1 cellular context compared by ENCODE assay signal in genomic region chr3:12746419-12746818, GRCh38.
TF ChIP-seq lines count a peak whose summit lies in the region.

No MANE protein-coding gene starts in this region.

TF ChIP-seq in H1, 55 proteins besides CTCF, POLR2A, EP300 and RAD21:
- TF ChIP-seq EGR1 (IDR thresholded peaks at IDR 0.05; ENCODE audit: borderline replicate concordance, low read depth, low read length) (no peak), JUND (IDR thresholded peaks at IDR 0.05; ENCODE audit: low read length) (no peak), GABPA (IDR thresholded peaks at IDR 0.05; ENCODE audit: borderline replicate concordance, insufficient read depth, low read length) (no peak), POLR2AphosphoS5 (IDR thresholded peaks at IDR 0.05; ENCODE audit: low read depth, low read length) (no peak), TAF7 (optimal IDR thresholded peaks at IDR 0.05; ENCODE audit: borderline replicate concordance, low read depth, low read length) (no peak), POU5F1 (IDR thresholded peaks at IDR 0.05; ENCODE audit: low read depth, low read length) (no peak), CHD2 (IDR thresholded peaks at IDR 0.05; ENCODE audit: low read length) (no peak), SIX5 (IDR thresholded peaks at IDR 0.05; ENCODE audit: low read depth, low read length) (no peak), TEAD4 (IDR thresholded peaks at IDR 0.05; ENCODE audit: low read depth, low read length) (no peak), SIRT6 (IDR thresholded peaks at IDR 0.05; ENCODE audit: low read length) (no peak), CTBP2 (IDR thresholded peaks at IDR 0.05; ENCODE audit: borderline replicate concordance, insufficient read depth, insufficient read length, low read length) (no peak)
TF ChIP-seq in H1: peak in this region for 0.
